14 cellular contexts compared by ENCODE assay signal in genomic region chr2:233441161-233442027, GRCh38.
DNase-seq lines count a peak whose midpoint lies in the region; ATAC-seq and TF ChIP-seq lines count a peak whose summit lies in the region.
"Had no signal": no experiment of that assay in that cellular context is flagged by ENCODE, and none has a peak within 500 bp of the region (broad histone marks: within the 10 kb centered on the region; RNA-seq: fewer than 3 reads in every experiment).

No MANE protein-coding gene starts in this region.

- H3K9me3 Mint-ChIP-seq in activated naive CD4-positive, alpha-beta T cell treated with anti-CD3 and anti-CD28 coated beads for 36 hours: no peaks in the 10 kb centered on the region
- H3K9me3 Mint-ChIP-seq in activated T-helper 17 cell treated with anti-CD3 and anti-CD28 coated beads, Interleukin-2, amount 50 U/mL, for 72 hours: no peaks in the 10 kb centered on the region
- H3K9me3 Mint-ChIP-seq: GM23338 had no signal

- no peak for ATAC-seq in activated T-helper 17 cell treated with anti-CD3 and anti-CD28 coated beads, Interleukin-2, amount 50 U/mL, for 72 hours (replicated peaks)
- ATAC-seq in GM18505 (IDR thresholded peaks at IDR 0.05; ENCODE audit: unreplicated experiment): no peak
- ATAC-seq: GM23338 had no signal

- H3K4me3 ChIP-seq in tibial artery: no peak overlapping the region
- no peak overlapping the region for H3K4me3 ChIP-seq in tibial nerve
- H3K4me3 ChIP-seq: GM23338, SJSA1 had no signal

- H3K27ac ChIP-seq in tibial artery (peak overlapping the region in 1 of 2 donors; percentile 3), tibial nerve (no peak overlapping the region)
- H3K27ac ChIP-seq: SJSA1 had no signal

- H3K36me3 Mint-ChIP-seq in activated naive CD4-positive, alpha-beta T cell treated with anti-CD3 and anti-CD28 coated beads for 36 hours (ENCODE audit: low read depth): peaks cover 12% of the 10 kb centered on the region
- H3K36me3 Mint-ChIP-seq in activated T-helper 17 cell treated with anti-CD3 and anti-CD28 coated beads, Interleukin-2, amount 50 U/mL, for 72 hours (ENCODE audit: low read depth): peaks cover 76% of the 10 kb centered on the region

- WGBS in tibial nerve, 2 donors: 90 to 92% methylated on average over 26 of the region's 26 CpGs

- no peak for DNase-seq in activated naive CD4-positive, alpha-beta T cell treated with anti-CD3 and anti-CD28 coated beads for 36 hours
- DNase-seq in activated naive CD4-positive, alpha-beta T cell treated with anti-CD3 and anti-CD28 coated beads, Interleukin-2, amount 50 U/mL, for 16 hours: no peak
- DNase-seq in mesenteric fat pad (ENCODE audit: low spot score) (peak; percentile 82), tibial artery (peak; percentile 11 to 60), tibial nerve (ENCODE audit: low spot score in 2 of 2) (no peak), glomerular visceral epithelial cell (ENCODE audit: extremely low spot score) (no peak)
- DNase-seq: DMS153; NCI-H1105 treated with DMSO at 0.1 percent for 48 hours; NCI-H446; stimulated activated naive CD4-positive, alpha-beta T cell had no signal

- TF ChIP-seq CTCF in tibial artery (IDR thresholded peaks at IDR 0.05) (no peak), tibial nerve (IDR thresholded peaks at IDR 0.05) (no peak)

- no peak for TF ChIP-seq POLR2A in GM18505 (IDR thresholded peaks at IDR 0.05; ENCODE audit: borderline replicate concordance, extremely low read depth, insufficient read depth, insufficient read length)
- TF ChIP-seq POLR2A in tibial nerve (IDR thresholded peaks at IDR 0.05): no peak

- no peak for TF ChIP-seq EP300 in tibial nerve (IDR thresholded peaks at IDR 0.05)

- H3K36me3 ChIP-seq in tibial artery (peaks cover 36 to 83% (median 41%) of the 10 kb centered on the region in 3 donors), tibial nerve (peaks cover 0 to 70% (median 3%) of the 10 kb centered on the region in 3 donors)

- CTCF ChIA-PET in activated naive CD4-positive, alpha-beta T cell treated with anti-CD3 and anti-CD28 coated beads for 36 hours (lab: Charles Lee): interaction anchor here (0.8 to 14.6 kb wide), 2 partner anchors 37 to 117 kb away, joined by 3 to 207 read pairs; no protein-coding TSS in a partner anchor

- H3K9me3 ChIP-seq in tibial artery (no peaks in the 10 kb centered on the region), tibial nerve (no peaks in the 10 kb centered on the region)
- H3K9me3 ChIP-seq: SJSA1 had no signal

- H3K27ac Mint-ChIP-seq in activated naive CD4-positive, alpha-beta T cell treated with anti-CD3 and anti-CD28 coated beads for 36 hours: peak overlapping the region; percentile 35
- H3K27ac Mint-ChIP-seq in activated T-helper 17 cell treated with anti-CD3 and anti-CD28 coated beads, Interleukin-2, amount 50 U/mL, for 72 hours: peak overlapping the region; percentile 66

- peaks cover 16% of the 10 kb centered on the region for H3K4me1 Mint-ChIP-seq in activated naive CD4-positive, alpha-beta T cell treated with anti-CD3 and anti-CD28 coated beads for 36 hours (ENCODE audit: low read depth)
- H3K4me1 Mint-ChIP-seq in activated T-helper 17 cell treated with anti-CD3 and anti-CD28 coated beads, Interleukin-2, amount 50 U/mL, for 72 hours: peaks cover 23% of the 10 kb centered on the region
- H3K4me1 Mint-ChIP-seq: GM23338 had no signal

- intact Hi-C loops in activated naive CD4-positive, alpha-beta T cell treated with anti-CD3 and anti-CD28 coated beads for 36 hours (cut with micrococcal nuclease): loop anchor here (5.0 kb wide), 1 partner anchor 834 kb away; no protein-coding TSS in a partner anchor
- intact Hi-C loops in tibial artery (cut with DNase I; ENCODE audit: low total_unique reads): loop anchor here (5.0 to 10.0 kb wide), 5 partner anchors 34 to 263 kb away; partner anchors contain the start of gene DGKD

- H3K4me1 ChIP-seq in tibial artery (peaks cover 0 to 15% (median 6%) of the 10 kb centered on the region in 4 donors), tibial nerve (no peaks in the 10 kb centered on the region)
- H3K4me1 ChIP-seq: SJSA1 had no signal

- H3K27me3 ChIP-seq in tibial artery (no peaks in the 10 kb centered on the region), tibial nerve (no peaks in the 10 kb centered on the region)
- H3K27me3 ChIP-seq: SJSA1 had no signal

- no peak overlapping the region for H3K4me3 Mint-ChIP-seq in activated naive CD4-positive, alpha-beta T cell treated with anti-CD3 and anti-CD28 coated beads for 36 hours
- H3K4me3 Mint-ChIP-seq in activated T-helper 17 cell treated with anti-CD3 and anti-CD28 coated beads, Interleukin-2, amount 50 U/mL, for 72 hours: no peak overlapping the region
- H3K4me3 Mint-ChIP-seq: GM23338 had no signal

- H3K27me3 Mint-ChIP-seq in activated naive CD4-positive, alpha-beta T cell treated with anti-CD3 and anti-CD28 coated beads for 36 hours (ENCODE audit: low read depth): no peaks in the 10 kb centered on the region
- no peaks in the 10 kb centered on the region for H3K27me3 Mint-ChIP-seq in activated T-helper 17 cell treated with anti-CD3 and anti-CD28 coated beads, Interleukin-2, amount 50 U/mL, for 72 hours

Comparison
In these comparisons a context has a peak if more than half of its experiments do, and no peak if none do; other contexts are left out.
1. DNase-seq: peak in mesenteric fat pad (single experiment) and tibial artery (2 of 2); none in activated naive CD4-positive, alpha-beta T cell treated with anti-CD3 and anti-CD28 coated beads for 36 hours (single experiment), activated naive CD4-positive, alpha-beta T cell treated with anti-CD3 and anti-CD28 coated beads, Interleukin-2, amount 50 U/mL, for 16 hours (single experiment), tibial nerve (0 of 2) and glomerular visceral epithelial cell (single experiment).